Comparison of ENCODE assay signal across 27 cellular contexts in the genomic region with DNA sequence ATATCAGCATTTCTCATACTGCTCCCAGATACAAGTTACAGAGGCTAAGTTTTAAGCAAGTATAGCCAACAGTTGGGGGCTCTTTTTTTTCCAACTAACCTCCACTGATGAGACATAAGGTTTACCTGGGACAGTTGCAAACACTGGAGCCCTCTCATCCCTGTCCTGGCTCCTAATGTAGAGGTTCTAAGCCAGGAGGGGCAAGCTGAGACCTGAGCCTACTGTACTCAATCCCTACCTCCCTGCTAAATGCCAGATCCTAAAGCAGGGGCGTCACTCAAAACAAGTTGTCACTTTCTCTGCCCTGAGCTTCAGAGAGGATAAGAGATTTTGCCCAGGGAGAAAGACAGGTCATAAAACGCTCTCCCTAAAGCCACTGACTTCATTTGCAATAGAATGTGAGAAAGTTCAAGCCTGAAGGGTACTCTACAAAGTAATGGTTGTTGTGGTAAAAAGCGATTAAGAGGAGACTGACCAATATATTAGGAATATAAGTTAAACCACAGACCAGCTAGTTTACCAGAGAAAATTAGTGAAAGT.
"Had no signal": no experiment of that assay in that cellular context is flagged by ENCODE, and none has a peak within 500 bp of the region (broad histone marks: within the 10 kb centered on the region; RNA-seq: fewer than 3 reads in every experiment).

No MANE protein-coding gene starts in this region.

- H3K4me1 Mint-ChIP-seq: naive thymus-derived CD4-positive, alpha-beta T cell; stimulated activated effector memory CD8-positive, alpha-beta T cell treated with anti-CD3 and anti-CD28 coated beads, Interleukin-12 subunit alpha, Interleukin-12 subunit beta, amount 100 ng/mL, for 72 hours; stimulated activated naive CD8-positive, alpha-beta T cell treated with anti-CD3 and anti-CD28 coated beads, Interleukin-15, amount 100 ng/mL, for 72 hours had no signal

- H3K36me3 ChIP-seq: left ventricle myocardium inferior, pancreas, prostate gland, tibial nerve, uterus had no signal

- H3K27me3 Mint-ChIP-seq: natural killer cell treated with Interleukin-12 subunit alpha and Interleukin-12 subunit beta and Interleukin-15 and Interleukin-18, amount 100 ng/mL, for 72 hours; type B pancreatic cell had no signal

- H3K9me3 Mint-ChIP-seq: type B pancreatic cell had no signal

- FAIRE-seq: pancreas had no signal

- H3K27ac ChIP-seq: left ventricle myocardium inferior, pancreas, prostate gland, skin epidermis, tibial nerve, uterus had no signal

- H3K27ac Mint-ChIP-seq: naive thymus-derived CD4-positive, alpha-beta T cell; natural killer cell treated with Interleukin-12 subunit alpha and Interleukin-12 subunit beta and Interleukin-15 and Interleukin-18, amount 100 ng/mL, for 72 hours; stimulated activated effector memory CD8-positive, alpha-beta T cell treated with anti-CD3 and anti-CD28 coated beads, Interleukin-12 subunit alpha, Interleukin-12 subunit beta, amount 100 ng/mL, for 72 hours; stimulated activated naive CD8-positive, alpha-beta T cell treated with anti-CD3 and anti-CD28 coated beads, Interleukin-15, amount 100 ng/mL, for 72 hours; type B pancreatic cell had no signal

- H3K4me3 ChIP-seq: left ventricle myocardium inferior, lung, mucosa of descending colon, pancreas, prostate gland, skin epidermis, tibial nerve, uterus had no signal

- H3K4me1 ChIP-seq: left ventricle myocardium inferior, pancreas, prostate gland, tibial nerve, uterus had no signal

- H3K9me3 ChIP-seq: left ventricle myocardium inferior, mucosa of descending colon, pancreas, prostate gland, tibial nerve, uterus had no signal

- DNase-seq: hippocampal formation; islet precursor cell; left ventricle myocardium inferior; midbrain; mucosa of descending colon; naive thymus-derived CD4-positive, alpha-beta T cell; nucleus accumbens; pancreas; posterior cingulate gyrus; retina; right cardiac atrium; stimulated activated CD4-positive, alpha-beta T cell treated with anti-CD3 and anti-CD28 coated beads, Interleukin-12 subunit alpha, Interleukin-12 subunit beta, amount 100 ng/mL, for 4 hours; stimulated activated CD4-positive, alpha-beta T cell treated with anti-CD3 and anti-CD28 coated beads, Interleukin-15, amount 100 ng/mL, for 24 hours; stimulated activated CD4-positive, alpha-beta T cell treated with anti-CD3 and anti-CD28 coated beads, Interleukin-2, amount 100 ng/mL, for 24 hours; stimulated activated CD4-positive, alpha-beta T cell treated with anti-CD3 and anti-CD28 coated beads, Interleukin-4, amount 100 ng/mL, for 1 hour; stimulated activated naive CD4-positive, alpha-beta T cell treated with Interleukin-2 at 50 U/mL for 16 hours; stimulated activated naive CD8-positive, alpha-beta T cell treated with anti-CD3 and anti-CD28 coated beads, Interleukin-15, amount 100 ng/mL, for 72 hours; substantia nigra; uterus had no signal

- H3K27me3 ChIP-seq: tibial nerve, uterus had no signal

- H3K36me3 Mint-ChIP-seq: naive thymus-derived CD4-positive, alpha-beta T cell; natural killer cell treated with Interleukin-12 subunit alpha and Interleukin-12 subunit beta and Interleukin-15 and Interleukin-18, amount 100 ng/mL, for 72 hours; stimulated activated effector memory CD8-positive, alpha-beta T cell treated with anti-CD3 and anti-CD28 coated beads, Interleukin-12 subunit alpha, Interleukin-12 subunit beta, amount 100 ng/mL, for 72 hours; type B pancreatic cell had no signal

- H3K4me3 Mint-ChIP-seq: naive thymus-derived CD4-positive, alpha-beta T cell; natural killer cell treated with Interleukin-12 subunit alpha and Interleukin-12 subunit beta and Interleukin-15 and Interleukin-18, amount 100 ng/mL, for 72 hours; stimulated activated effector memory CD8-positive, alpha-beta T cell treated with anti-CD3 and anti-CD28 coated beads, Interleukin-12 subunit alpha, Interleukin-12 subunit beta, amount 100 ng/mL, for 72 hours; stimulated activated naive CD8-positive, alpha-beta T cell treated with anti-CD3 and anti-CD28 coated beads, Interleukin-15, amount 100 ng/mL, for 72 hours; type B pancreatic cell had no signal

- ATAC-seq: mucosa of descending colon; naive thymus-derived CD4-positive, alpha-beta T cell; natural killer cell treated with Interleukin-12 subunit alpha and Interleukin-12 subunit beta and Interleukin-15 and Interleukin-18, amount 100 ng/mL, for 72 hours; pancreas; right cardiac atrium; sciatic nerve; stimulated activated effector memory CD8-positive, alpha-beta T cell treated with anti-CD3 and anti-CD28 coated beads, Interleukin-12 subunit alpha, Interleukin-12 subunit beta, amount 100 ng/mL, for 72 hours; stimulated activated naive CD8-positive, alpha-beta T cell treated with anti-CD3 and anti-CD28 coated beads, Interleukin-15, amount 100 ng/mL, for 72 hours had no signal
